1 cellular context compared by ENCODE assay signal in the genomic region with DNA sequence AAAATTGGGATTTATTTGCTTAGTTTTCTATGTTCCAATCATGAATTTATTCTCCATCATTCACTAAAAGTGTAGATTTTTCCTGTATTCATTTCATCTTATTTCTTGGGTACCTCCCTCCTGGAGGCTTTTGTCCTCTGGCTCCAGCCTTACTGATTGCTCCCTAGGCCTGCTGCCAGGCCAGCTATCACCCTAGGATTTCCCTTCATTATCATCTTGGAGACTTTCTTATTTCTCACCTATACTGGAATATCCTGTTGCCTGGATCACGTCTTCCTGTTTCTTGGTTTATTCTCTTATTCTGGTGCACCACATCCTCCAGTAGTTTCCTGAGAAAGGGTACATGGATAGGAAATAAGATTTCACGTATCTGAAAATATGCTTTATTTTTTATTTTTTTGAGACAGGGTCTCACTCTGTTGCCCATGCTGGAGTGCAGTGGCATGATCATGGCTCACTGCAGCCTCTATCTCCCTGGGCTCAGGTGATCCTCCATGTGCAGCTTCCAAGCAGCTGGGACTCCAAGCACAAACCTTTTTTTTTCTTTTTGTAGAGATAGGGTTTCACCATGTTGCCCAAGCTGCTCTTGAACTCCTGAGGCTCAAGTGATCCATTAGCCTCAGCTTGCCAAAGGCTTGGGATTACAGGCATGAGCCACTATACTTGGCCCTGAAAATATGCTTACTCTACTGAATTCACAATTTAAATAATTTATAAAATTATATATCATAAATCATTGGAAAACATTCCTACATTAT.
TF ChIP-seq lines count a peak whose summit lies in the region.

No MANE protein-coding gene starts in this region.

TF ChIP-seq in endothelial cell of umbilical vein, 7 proteins besides CTCF, POLR2A, EP300 and RAD21:
- TF ChIP-seq MYC (IDR thresholded peaks at IDR 0.05; ENCODE audit: low read depth, low read length) (no peak), FOS (IDR thresholded peaks at IDR 0.05; ENCODE audit: borderline replicate concordance, insufficient read depth, low read length) (no peak)
TF ChIP-seq in endothelial cell of umbilical vein: peak in this region for 0.
